1 cellular context compared by ENCODE assay signal in the genomic region with DNA sequence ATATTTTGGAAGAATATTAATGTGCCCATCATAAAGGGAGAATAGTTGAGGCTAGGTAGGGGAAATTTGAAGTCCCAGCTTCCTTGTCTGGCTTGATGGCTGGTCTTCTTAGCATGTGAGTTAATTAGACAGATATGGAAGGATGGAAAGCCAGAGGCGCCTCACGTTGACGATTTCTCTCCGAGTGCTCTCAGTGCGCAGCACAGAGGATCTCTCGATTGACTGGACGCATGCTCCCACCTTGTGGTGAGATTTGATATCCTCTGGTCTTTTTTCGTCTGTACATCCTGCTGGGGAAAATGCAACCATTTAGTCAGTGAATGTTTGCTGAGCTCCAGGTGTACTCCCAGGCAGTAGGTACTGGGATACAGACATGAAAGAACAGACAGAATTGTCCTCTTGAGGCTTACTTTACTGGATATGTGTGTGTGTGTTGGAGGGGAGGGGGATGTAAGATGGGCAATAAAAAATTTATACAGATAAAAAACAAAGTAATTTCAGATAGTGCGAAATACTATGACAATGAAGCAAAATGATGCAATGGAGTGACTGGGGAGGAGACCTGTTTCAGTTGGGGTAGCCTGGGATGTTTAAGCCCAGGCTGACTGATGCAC.
TF ChIP-seq lines count a peak whose summit lies in the region.

No MANE protein-coding gene starts in this region.

TF ChIP-seq in HepG2, 621 proteins besides CTCF, POLR2A, EP300 and RAD21 (continued from another document and continues in another):
- TF ChIP-seq SKIL (CRISPR knock-in tag; IDR thresholded peaks at IDR 0.05; ENCODE audit: borderline replicate concordance) (no peak), PLRG1 (conservative IDR thresholded peaks at IDR 0.05) (no peak), SOX13 (IDR thresholded peaks at IDR 0.05) (no peak), SOX13 (CRISPR knock-in tag; conservative IDR thresholded peaks at IDR 0.05 in 1 of 2, IDR thresholded peaks at IDR 0.05 in 1 of 2) (peak in 1 of 2 experiments; percentile 21; a peak in 1 of 4 replicates), ZHX1 (CRISPR knock-in tag; IDR thresholded peaks at IDR 0.05; ENCODE audit: low read depth) (no peak), HNRNPLL (IDR thresholded peaks at IDR 0.05; ENCODE audit: low read depth, low read length, poor library complexity, severe bottlenecking) (no peak), ESRRA (CRISPR knock-in tag; IDR thresholded peaks at IDR 0.05; ENCODE audit: low read depth) (no peak), PHB2 (IDR thresholded peaks at IDR 0.05; ENCODE audit: partially characterized antibody) (no peak), SP140L (CRISPR knock-in tag; IDR thresholded peaks at IDR 0.05; ENCODE audit: borderline replicate concordance) (0 out of 2 replicates have a peak, but pooled peaks have one; percentile 26), RXRB (CRISPR knock-in tag; IDR thresholded peaks at IDR 0.05; ENCODE audit: borderline replicate concordance) (0 out of 2 replicates have a peak, but pooled peaks have one; percentile 23), ZNF350 (CRISPR knock-in tag; IDR thresholded peaks at IDR 0.05; ENCODE audit: borderline replicate concordance, low read depth) (0 out of 2 replicates have a peak, but pooled peaks have one; percentile 25), ZNF3 (CRISPR knock-in tag; IDR thresholded peaks at IDR 0.05) (no peak; the same call in 1 of the 2 replicates), ELF3 (CRISPR knock-in tag; IDR thresholded peaks at IDR 0.05) (peak; percentile 61), PAWR (CRISPR knock-in tag; IDR thresholded peaks at IDR 0.05; ENCODE audit: borderline replicate concordance) (no peak), DRAP1 (CRISPR knock-in tag; IDR thresholded peaks at IDR 0.05) (no peak; the same call in 1 of the 2 replicates), ZNF367 (CRISPR knock-in tag; IDR thresholded peaks at IDR 0.05; ENCODE audit: borderline replicate concordance) (no peak), HNF1B (CRISPR knock-in tag; IDR thresholded peaks at IDR 0.05) (0 out of 2 replicates have a peak, but pooled peaks have one; percentile 45), MTA3 (CRISPR knock-in tag; IDR thresholded peaks at IDR 0.05) (no peak), ZNF263 (CRISPR knock-in tag; IDR thresholded peaks at IDR 0.05) (peak; percentile 82), FOSL2 (CRISPR knock-in tag; IDR thresholded peaks at IDR 0.05) (peak; percentile 18; the same call in 1 of the 2 replicates), ZFP36L1 (CRISPR knock-in tag; IDR thresholded peaks at IDR 0.05) (peak; percentile 56; the same call in 1 of the 2 replicates), ARNT2 (CRISPR knock-in tag; IDR thresholded peaks at IDR 0.05; ENCODE audit: low read depth) (0 out of 2 replicates have a peak, but pooled peaks have one; percentile 58), ZNF501 (CRISPR knock-in tag; IDR thresholded peaks at IDR 0.05) (no peak; the same call in 1 of the 2 replicates), ZNF510 (CRISPR knock-in tag; IDR thresholded peaks at IDR 0.05; ENCODE audit: low read depth) (no peak), ZNF629 (CRISPR knock-in tag; conservative IDR thresholded peaks at IDR 0.05) (peak; percentile 80), ZNF138 (CRISPR knock-in tag; IDR thresholded peaks at IDR 0.05; ENCODE audit: low read depth) (no peak), BCL6 (CRISPR knock-in tag; IDR thresholded peaks at IDR 0.05) (0 out of 2 replicates have a peak, but pooled peaks have one; percentile 20), ZNF20 (CRISPR knock-in tag; IDR thresholded peaks at IDR 0.05) (no peak), ZGPAT (CRISPR knock-in tag; IDR thresholded peaks at IDR 0.05) (peak; percentile 47; the same call in 1 of the 2 replicates), MLLT10 (CRISPR knock-in tag; IDR thresholded peaks at IDR 0.05) (no peak), ZNF24 (IDR thresholded peaks at IDR 0.05) (0 out of 2 replicates have a peak, but pooled peaks have one; percentile 61), ERF (CRISPR knock-in tag; IDR thresholded peaks at IDR 0.05) (peak; percentile 74; the same call in 1 of the 2 replicates), ZFP1 (CRISPR knock-in tag; IDR thresholded peaks at IDR 0.05) (peak; percentile 52; the same call in 1 of the 2 replicates), ZNF331 (CRISPR knock-in tag; IDR thresholded peaks at IDR 0.05) (peak; percentile 33; the same call in 1 of the 2 replicates), STAG1 (CRISPR knock-in tag; IDR thresholded peaks at IDR 0.05) (peak; percentile 99), HMGA1 (CRISPR knock-in tag; conservative IDR thresholded peaks at IDR 0.05) (no peak), SIX1 (CRISPR knock-in tag; IDR thresholded peaks at IDR 0.05; ENCODE audit: borderline replicate concordance) (peak; percentile 32; the same call in 1 of the 2 replicates), HDAC2 (CRISPR knock-in tag; IDR thresholded peaks at IDR 0.05) (no peak), DNMT3B (CRISPR knock-in tag; conservative IDR thresholded peaks at IDR 0.05) (no peak), ZNF335 (CRISPR knock-in tag; IDR thresholded peaks at IDR 0.05) (no peak), KDM2A (CRISPR knock-in tag; IDR thresholded peaks at IDR 0.05; ENCODE audit: borderline replicate concordance, low read depth) (peak; percentile 65; the same call in 1 of the 2 replicates), CEBPG (CRISPR knock-in tag; IDR thresholded peaks at IDR 0.05) (no peak), ZBTB25 (CRISPR knock-in tag; IDR thresholded peaks at IDR 0.05) (no peak), STAT6 (CRISPR knock-in tag; IDR thresholded peaks at IDR 0.05; ENCODE audit: borderline replicate concordance) (peak; percentile 59; the same call in 1 of the 2 replicates), ZSCAN31 (CRISPR knock-in tag; IDR thresholded peaks at IDR 0.05; ENCODE audit: low read depth) (peak; percentile 44; the same call in 1 of the 2 replicates), ZNF460 (CRISPR knock-in tag; IDR thresholded peaks at IDR 0.05; ENCODE audit: borderline replicate concordance) (no peak), GTF2F1 (IDR thresholded peaks at IDR 0.05; ENCODE audit: low read length) (no peak), CREB1 (IDR thresholded peaks at IDR 0.05) (no peak), CREB1 (CRISPR knock-in tag; IDR thresholded peaks at IDR 0.05) (no peak)
- TF ChIP-seq, protein P1, sequence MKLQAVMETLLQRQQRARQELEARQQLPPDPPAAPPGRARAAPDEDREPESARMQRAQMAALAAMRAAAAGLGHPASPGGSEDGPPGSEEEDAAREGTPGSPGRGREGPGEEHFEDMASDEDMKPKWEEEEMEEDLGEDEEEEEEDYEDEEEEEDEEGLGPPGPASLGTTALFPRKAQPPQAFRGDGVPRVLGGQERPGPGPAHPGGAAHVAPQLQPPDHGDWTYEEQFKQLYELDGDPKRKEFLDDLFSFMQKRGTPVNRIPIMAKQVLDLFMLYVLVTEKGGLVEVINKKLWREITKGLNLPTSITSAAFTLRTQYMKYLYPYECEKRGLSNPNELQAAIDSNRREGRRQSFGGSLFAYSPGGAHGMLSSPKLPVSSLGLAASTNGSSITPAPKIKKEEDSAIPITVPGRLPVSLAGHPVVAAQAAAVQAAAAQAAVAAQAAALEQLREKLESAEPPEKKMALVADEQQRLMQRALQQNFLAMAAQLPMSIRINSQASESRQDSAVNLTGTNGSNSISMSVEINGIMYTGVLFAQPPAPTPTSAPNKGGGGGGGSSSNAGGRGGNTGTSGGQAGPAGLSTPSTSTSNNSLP (IDR thresholded peaks at IDR 0.05; ENCODE audit: low read depth, low read length), result 0 out of 2 replicates have a peak, but pooled peaks have one; percentile 5
- TF ChIP-seq, protein P2, sequence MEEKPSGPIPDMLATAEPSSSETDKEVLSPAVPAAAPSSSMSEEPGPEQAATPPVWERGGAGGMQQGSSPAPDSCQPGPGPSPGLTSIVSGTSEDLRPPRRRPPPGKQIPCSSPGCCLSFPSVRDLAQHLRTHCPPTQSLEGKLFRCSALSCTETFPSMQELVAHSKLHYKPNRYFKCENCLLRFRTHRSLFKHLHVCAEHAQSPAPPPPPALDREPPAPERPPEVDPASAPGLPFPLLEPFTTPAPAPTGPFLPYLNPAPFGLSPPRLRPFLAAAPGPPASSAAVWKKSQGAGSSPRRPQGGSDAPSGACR (CRISPR knock-in tag; IDR thresholded peaks at IDR 0.05), result no peak
